1 cellular context compared by ENCODE assay signal in the genomic region with DNA sequence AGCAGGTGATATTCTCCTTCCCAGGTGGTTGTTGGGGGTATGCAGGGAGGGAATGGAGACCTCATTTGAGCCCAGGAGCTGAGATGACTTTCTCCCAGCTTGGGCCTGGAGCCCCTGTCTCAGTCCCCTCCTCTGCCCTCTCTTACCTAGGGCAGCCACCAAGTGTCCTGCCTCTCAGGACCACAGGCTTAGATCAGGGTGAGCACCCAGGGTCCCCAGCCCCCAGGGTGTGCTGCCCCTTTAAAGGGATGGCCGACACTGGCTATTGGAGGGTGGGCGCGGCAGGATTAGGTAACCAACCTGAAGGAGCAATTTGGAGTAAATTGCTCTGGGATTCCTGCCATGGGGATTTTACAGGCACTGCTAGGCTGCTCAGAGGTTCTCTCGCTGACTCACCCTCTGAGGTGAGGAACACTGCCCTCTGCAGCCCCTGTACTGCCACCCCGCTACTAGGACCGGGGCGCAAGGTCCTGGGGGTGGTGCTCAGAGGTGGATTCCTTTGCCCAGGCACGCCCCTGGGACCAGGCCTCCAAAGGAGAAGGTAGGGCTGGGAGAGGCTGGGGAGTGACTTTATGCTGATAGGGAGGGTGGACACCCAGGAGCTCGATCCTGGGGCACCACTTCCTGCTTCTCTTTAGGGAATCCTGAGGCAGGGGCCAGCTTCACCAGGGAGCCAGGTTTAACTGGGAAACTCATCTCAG.
TF ChIP-seq lines count a peak whose summit lies in the region.

No MANE protein-coding gene starts in this region.

TF ChIP-seq in H1, 55 proteins besides CTCF, POLR2A, EP300 and RAD21 (continued from another document):
- TF ChIP-seq CREB1 (IDR thresholded peaks at IDR 0.05): no peak
- TF ChIP-seq SUZ12 (IDR thresholded peaks at IDR 0.05; ENCODE audit: low read length): no peak
- no peak for TF ChIP-seq SRF (IDR thresholded peaks at IDR 0.05; ENCODE audit: low read depth, low read length)
- TF ChIP-seq HDAC6 (IDR thresholded peaks at IDR 0.05; ENCODE audit: low read depth, low read length): no peak
- TF ChIP-seq ZNF274 (IDR thresholded peaks at IDR 0.05; ENCODE audit: borderline replicate concordance, extremely low read depth, low read length): no peak
- no peak for TF ChIP-seq SP1 (IDR thresholded peaks at IDR 0.05; ENCODE audit: low read depth, low read length)
- no peak for TF ChIP-seq SIX5 (IDR thresholded peaks at IDR 0.05; ENCODE audit: low read depth, low read length)
- peak; percentile 71 for TF ChIP-seq TBP (IDR thresholded peaks at IDR 0.05; ENCODE audit: low read depth, low read length)
- no peak for TF ChIP-seq RFX5 (IDR thresholded peaks at IDR 0.05; ENCODE audit: borderline replicate concordance, low read depth, low read length)
- TF ChIP-seq, protein P1, sequence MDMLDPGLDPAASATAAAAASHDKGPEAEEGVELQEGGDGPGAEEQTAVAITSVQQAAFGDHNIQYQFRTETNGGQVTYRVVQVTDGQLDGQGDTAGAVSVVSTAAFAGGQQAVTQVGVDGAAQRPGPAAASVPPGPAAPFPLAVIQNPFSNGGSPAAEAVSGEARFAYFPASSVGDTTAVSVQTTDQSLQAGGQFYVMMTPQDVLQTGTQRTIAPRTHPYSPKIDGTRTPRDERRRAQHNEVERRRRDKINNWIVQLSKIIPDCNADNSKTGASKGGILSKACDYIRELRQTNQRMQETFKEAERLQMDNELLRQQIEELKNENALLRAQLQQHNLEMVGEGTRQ (IDR thresholded peaks at IDR 0.05; ENCODE audit: low read length): no peak
- TF ChIP-seq CHD2 (IDR thresholded peaks at IDR 0.05; ENCODE audit: low read length): no peak
- TF ChIP-seq KDM4A (IDR thresholded peaks at IDR 0.05; ENCODE audit: low read depth, low read length, severe bottlenecking): no peak
- TF ChIP-seq RXRA (IDR thresholded peaks at IDR 0.05; ENCODE audit: insufficient read depth, low read depth, low read length): no peak
- TF ChIP-seq ASH2L (IDR thresholded peaks at IDR 0.05; ENCODE audit: low read length): peak; percentile 49
- TF ChIP-seq, protein P2, sequence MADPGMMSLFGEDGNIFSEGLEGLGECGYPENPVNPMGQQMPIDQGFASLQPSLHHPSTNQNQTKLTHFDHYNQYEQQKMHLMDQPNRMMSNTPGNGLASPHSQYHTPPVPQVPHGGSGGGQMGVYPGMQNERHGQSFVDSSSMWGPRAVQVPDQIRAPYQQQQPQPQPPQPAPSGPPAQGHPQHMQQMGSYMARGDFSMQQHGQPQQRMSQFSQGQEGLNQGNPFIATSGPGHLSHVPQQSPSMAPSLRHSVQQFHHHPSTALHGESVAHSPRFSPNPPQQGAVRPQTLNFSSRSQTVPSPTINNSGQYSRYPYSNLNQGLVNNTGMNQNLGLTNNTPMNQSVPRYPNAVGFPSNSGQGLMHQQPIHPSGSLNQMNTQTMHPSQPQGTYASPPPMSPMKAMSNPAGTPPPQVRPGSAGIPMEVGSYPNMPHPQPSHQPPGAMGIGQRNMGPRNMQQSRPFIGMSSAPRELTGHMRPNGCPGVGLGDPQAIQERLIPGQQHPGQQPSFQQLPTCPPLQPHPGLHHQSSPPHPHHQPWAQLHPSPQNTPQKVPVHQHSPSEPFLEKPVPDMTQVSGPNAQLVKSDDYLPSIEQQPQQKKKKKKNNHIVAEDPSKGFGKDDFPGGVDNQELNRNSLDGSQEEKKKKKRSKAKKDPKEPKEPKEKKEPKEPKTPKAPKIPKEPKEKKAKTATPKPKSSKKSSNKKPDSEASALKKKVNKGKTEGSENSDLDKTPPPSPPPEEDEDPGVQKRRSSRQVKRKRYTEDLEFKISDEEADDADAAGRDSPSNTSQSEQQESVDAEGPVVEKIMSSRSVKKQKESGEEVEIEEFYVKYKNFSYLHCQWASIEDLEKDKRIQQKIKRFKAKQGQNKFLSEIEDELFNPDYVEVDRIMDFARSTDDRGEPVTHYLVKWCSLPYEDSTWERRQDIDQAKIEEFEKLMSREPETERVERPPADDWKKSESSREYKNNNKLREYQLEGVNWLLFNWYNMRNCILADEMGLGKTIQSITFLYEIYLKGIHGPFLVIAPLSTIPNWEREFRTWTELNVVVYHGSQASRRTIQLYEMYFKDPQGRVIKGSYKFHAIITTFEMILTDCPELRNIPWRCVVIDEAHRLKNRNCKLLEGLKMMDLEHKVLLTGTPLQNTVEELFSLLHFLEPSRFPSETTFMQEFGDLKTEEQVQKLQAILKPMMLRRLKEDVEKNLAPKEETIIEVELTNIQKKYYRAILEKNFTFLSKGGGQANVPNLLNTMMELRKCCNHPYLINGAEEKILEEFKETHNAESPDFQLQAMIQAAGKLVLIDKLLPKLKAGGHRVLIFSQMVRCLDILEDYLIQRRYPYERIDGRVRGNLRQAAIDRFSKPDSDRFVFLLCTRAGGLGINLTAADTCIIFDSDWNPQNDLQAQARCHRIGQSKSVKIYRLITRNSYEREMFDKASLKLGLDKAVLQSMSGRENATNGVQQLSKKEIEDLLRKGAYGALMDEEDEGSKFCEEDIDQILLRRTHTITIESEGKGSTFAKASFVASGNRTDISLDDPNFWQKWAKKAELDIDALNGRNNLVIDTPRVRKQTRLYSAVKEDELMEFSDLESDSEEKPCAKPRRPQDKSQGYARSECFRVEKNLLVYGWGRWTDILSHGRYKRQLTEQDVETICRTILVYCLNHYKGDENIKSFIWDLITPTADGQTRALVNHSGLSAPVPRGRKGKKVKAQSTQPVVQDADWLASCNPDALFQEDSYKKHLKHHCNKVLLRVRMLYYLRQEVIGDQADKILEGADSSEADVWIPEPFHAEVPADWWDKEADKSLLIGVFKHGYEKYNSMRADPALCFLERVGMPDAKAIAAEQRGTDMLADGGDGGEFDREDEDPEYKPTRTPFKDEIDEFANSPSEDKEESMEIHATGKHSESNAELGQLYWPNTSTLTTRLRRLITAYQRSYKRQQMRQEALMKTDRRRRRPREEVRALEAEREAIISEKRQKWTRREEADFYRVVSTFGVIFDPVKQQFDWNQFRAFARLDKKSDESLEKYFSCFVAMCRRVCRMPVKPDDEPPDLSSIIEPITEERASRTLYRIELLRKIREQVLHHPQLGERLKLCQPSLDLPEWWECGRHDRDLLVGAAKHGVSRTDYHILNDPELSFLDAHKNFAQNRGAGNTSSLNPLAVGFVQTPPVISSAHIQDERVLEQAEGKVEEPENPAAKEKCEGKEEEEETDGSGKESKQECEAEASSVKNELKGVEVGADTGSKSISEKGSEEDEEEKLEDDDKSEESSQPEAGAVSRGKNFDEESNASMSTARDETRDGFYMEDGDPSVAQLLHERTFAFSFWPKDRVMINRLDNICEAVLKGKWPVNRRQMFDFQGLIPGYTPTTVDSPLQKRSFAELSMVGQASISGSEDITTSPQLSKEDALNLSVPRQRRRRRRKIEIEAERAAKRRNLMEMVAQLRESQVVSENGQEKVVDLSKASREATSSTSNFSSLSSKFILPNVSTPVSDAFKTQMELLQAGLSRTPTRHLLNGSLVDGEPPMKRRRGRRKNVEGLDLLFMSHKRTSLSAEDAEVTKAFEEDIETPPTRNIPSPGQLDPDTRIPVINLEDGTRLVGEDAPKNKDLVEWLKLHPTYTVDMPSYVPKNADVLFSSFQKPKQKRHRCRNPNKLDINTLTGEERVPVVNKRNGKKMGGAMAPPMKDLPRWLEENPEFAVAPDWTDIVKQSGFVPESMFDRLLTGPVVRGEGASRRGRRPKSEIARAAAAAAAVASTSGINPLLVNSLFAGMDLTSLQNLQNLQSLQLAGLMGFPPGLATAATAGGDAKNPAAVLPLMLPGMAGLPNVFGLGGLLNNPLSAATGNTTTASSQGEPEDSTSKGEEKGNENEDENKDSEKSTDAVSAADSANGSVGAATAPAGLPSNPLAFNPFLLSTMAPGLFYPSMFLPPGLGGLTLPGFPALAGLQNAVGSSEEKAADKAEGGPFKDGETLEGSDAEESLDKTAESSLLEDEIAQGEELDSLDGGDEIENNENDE (IDR thresholded peaks at IDR 0.05; ENCODE audit: insufficient replicate concordance, low read length): no peak
